In genomic region chr7:90188281-90188680, GRCh38 we compare ENCODE assay signal across 10 cellular contexts. TPM values are rescaled to one million over a fixed set of nuclear protein-coding genes. Genes with fewer than 3 reads are reported as not detected.
DNase-seq lines count a peak whose midpoint lies in the region; ATAC-seq and TF ChIP-seq lines count a peak whose summit lies in the region.
"Had no signal": no experiment of that assay in that cellular context is flagged by ENCODE, and none has a peak within 500 bp of the region (broad histone marks: within the 10 kb centered on the region; RNA-seq: fewer than 3 reads in every experiment).

No MANE protein-coding gene starts in this region.

- H3K9me3 ChIP-seq in OCI-LY3 (ENCODE audit: insufficient read depth, low read length) (peaks cover 34% of the 10 kb centered on the region; the same call in 1 of the 2 replicates), ascending aorta (no peaks in the 10 kb centered on the region), BE2C (no peaks in the 10 kb centered on the region)

- H3K27me3 ChIP-seq in OCI-LY3 (ENCODE audit: low read depth, low read length) (no peaks in the 10 kb centered on the region), ascending aorta (no peaks in the 10 kb centered on the region), BE2C (no peaks in the 10 kb centered on the region)

- peaks cover 19% of the 10 kb centered on the region for H3K36me3 ChIP-seq in OCI-LY3 (replicated peaks; ENCODE audit: low read depth, low read length)
- no peaks in the 10 kb centered on the region for H3K36me3 ChIP-seq in ascending aorta
- H3K36me3 ChIP-seq in BE2C: no peaks in the 10 kb centered on the region

- H3K27ac ChIP-seq in OCI-LY3 (ENCODE audit: low read length): peak overlapping the region; percentile 88
- H3K27ac ChIP-seq in ascending aorta: no peak overlapping the region

- TF ChIP-seq CTCF in GM12865 (IDR thresholded peaks at IDR 0.05; ENCODE audit: insufficient read depth, low read depth, low read length, missing control alignments): no peak
- TF ChIP-seq CTCF in OCI-LY3 (IDR thresholded peaks at IDR 0.05; ENCODE audit: low read depth, low read length): no peak
- TF ChIP-seq CTCF in ascending aorta (IDR thresholded peaks at IDR 0.05): no peak
- no peak for TF ChIP-seq CTCF in BE2C (IDR thresholded peaks at IDR 0.05; ENCODE audit: low read depth, low read length)

- H3K4me2 ChIP-seq in OCI-LY3 (ENCODE audit: low read length): peak overlapping the region; percentile 59

- 0 out of 2 replicates have a peak overlapping the region, but pooled peaks have one; percentile 33 for H2AFZ ChIP-seq in OCI-LY3 (ENCODE audit: low read depth, low read length)

- no peaks in the 10 kb centered on the region for H3K79me2 ChIP-seq in OCI-LY3 (ENCODE audit: low read length)

- H3K9ac ChIP-seq in OCI-LY3 (ENCODE audit: low read length): peak overlapping the region; percentile 18; the same call in 1 of the 2 replicates

- intact Hi-C loops in ascending aorta (cut with DNase I): no loop called here

- no peak overlapping the region for H3K4me3 ChIP-seq in GM12865 (ENCODE audit: low read depth, low read length)
- peak overlapping the region; percentile 20; the same call in 1 of the 2 replicates for H3K4me3 ChIP-seq in OCI-LY3 (ENCODE audit: low read length)
- H3K4me3 ChIP-seq in ascending aorta: no peak overlapping the region
- no peak overlapping the region for H3K4me3 ChIP-seq in BE2C (ENCODE audit: low read depth, low read length)

- H3K4me1 ChIP-seq in OCI-LY3 (ENCODE audit: low read length): peaks cover 19% of the 10 kb centered on the region
- no peaks in the 10 kb centered on the region for H3K4me1 ChIP-seq in ascending aorta
- H3K4me1 ChIP-seq in BE2C: no peaks in the 10 kb centered on the region

- ATAC-seq in GM21367 (IDR thresholded peaks at IDR 0.05; ENCODE audit: unreplicated experiment): peak; percentile 88
- peak; percentile 77 for ATAC-seq in HG03060 (IDR thresholded peaks at IDR 0.05; ENCODE audit: low read depth, unreplicated experiment)

- H4K20me1 ChIP-seq in OCI-LY3 (ENCODE audit: insufficient read depth, low read length): no peaks in the 10 kb centered on the region

- DNase-seq in GM12865 (ENCODE audit: low read depth) (peak; percentile 9), ascending aorta (ENCODE audit: low spot score in 2 of 2) (no peak), BE2C (no peak), hepatic stellate cell (ENCODE audit: low spot score) (no peak), GOT3 (lab: John Stamatoyannopoulos, UW) (no peak)
- DNase-seq: glutamatergic neuron had no signal

RNA-seq across cellular contexts. Expression of gene STEAP2, which starts 23.3 kb away (rescaled TPM):
- 18.7 TPM for total RNA-seq in ascending aorta
- polyA plus RNA-seq in BE2C (2012; ENCODE audit: insufficient read depth, insufficient read length, low read depth): not detected

RNA-seq across cellular contexts. Expression of gene STEAP1, which starts 34.0 kb away (rescaled TPM):
- total RNA-seq in ascending aorta: 2.1 TPM
- not detected for polyA plus RNA-seq in BE2C (2012; ENCODE audit: insufficient read depth, insufficient read length, low read depth)
- total RNA-seq: T-helper 2 cell treated with Interferon-gamma antibody and Interleukin-4, amounts not matched to agents 100 ng/mL and 5 ng/mL, for 36 hours had no signal

RNA-seq across cellular contexts. Expression of gene CFAP69, which starts 56.7 kb away (rescaled TPM):
- total RNA-seq in ascending aorta: 0.85 TPM
- not detected for polyA plus RNA-seq in BE2C (2012; ENCODE audit: insufficient read depth, insufficient read length, low read depth)
- total RNA-seq: T-helper 2 cell treated with Interferon-gamma antibody and Interleukin-4, amounts not matched to agents 100 ng/mL and 5 ng/mL, for 36 hours had no signal
